ENCODE assay signal across 18 cellular contexts in the genomic region with DNA sequence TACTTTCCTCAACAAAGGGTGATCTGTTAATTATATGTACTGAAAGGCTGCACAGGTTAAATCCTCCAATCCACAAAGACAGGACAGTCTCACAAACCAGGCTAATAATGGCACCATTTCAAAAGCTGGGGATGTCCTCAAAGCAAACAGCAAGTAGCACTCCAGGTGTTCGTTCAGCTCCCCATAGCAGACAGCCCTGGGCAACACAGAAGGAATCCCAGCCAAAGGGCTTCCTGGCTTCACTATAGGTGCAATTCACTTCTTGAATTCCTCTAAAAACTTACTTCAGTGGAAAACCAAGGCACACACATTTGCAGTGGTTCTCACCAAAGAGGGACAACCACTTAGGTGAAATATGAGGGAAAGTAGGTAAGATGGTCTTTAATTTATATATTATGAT.
"Had no signal": no experiment of that assay in that cellular context is flagged by ENCODE, and none has a peak within 500 bp of the region (broad histone marks: within the 10 kb centered on the region; RNA-seq: fewer than 3 reads in every experiment).

No MANE protein-coding gene starts in this region.

- DNase-seq: activated CD4-positive, alpha-beta T cell treated with anti-CD3 and anti-CD28 coated beads, Interleukin-2, amount 50 U/mL, for 1 hour; activated CD8-positive, alpha-beta memory T cell treated with anti-CD3 and anti-CD28 coated beads, Interleukin-2, amount 50 U/mL, for 48 hours; activated effector memory CD4-positive, alpha-beta T cell treated with Interleukin-2 at 50 U/mL for 16 hours; activated naive CD4-positive, alpha-beta T cell treated with anti-CD3 and anti-CD28 coated beads, Interleukin-2, amount 10 ng/mL, durations not matched to agents 7 days and 5 days; activated naive CD8-positive, alpha-beta T cell treated with anti-CD3 and anti-CD28 coated beads, Interleukin-2, amount 50 U/mL, for 24 hours; activated T-cell treated with anti-CD3 and anti-CD28 coated beads, Interleukin-2, amount 50 U/mL, for 48 hours; anterior cingulate cortex; caudate nucleus; dorsolateral prefrontal cortex; foreskin keratinocyte; glutamatergic neuron; hippocampal formation; left lung; mammary epithelial cell; stimulated activated naive B cell treated with anti-CD40 and anti-IgM and Interleukin-4, amounts not matched to agents 10 μg/mL and 1 μg/mL and 100 μg/mL, for 72 hours; T1000; upper lobe of left lung had no signal

- H3K4me3 ChIP-seq: dorsolateral prefrontal cortex, left lung, thoracic aorta, upper lobe of left lung had no signal
